ENCODE assay signal across 12 cellular contexts in the genomic region with DNA sequence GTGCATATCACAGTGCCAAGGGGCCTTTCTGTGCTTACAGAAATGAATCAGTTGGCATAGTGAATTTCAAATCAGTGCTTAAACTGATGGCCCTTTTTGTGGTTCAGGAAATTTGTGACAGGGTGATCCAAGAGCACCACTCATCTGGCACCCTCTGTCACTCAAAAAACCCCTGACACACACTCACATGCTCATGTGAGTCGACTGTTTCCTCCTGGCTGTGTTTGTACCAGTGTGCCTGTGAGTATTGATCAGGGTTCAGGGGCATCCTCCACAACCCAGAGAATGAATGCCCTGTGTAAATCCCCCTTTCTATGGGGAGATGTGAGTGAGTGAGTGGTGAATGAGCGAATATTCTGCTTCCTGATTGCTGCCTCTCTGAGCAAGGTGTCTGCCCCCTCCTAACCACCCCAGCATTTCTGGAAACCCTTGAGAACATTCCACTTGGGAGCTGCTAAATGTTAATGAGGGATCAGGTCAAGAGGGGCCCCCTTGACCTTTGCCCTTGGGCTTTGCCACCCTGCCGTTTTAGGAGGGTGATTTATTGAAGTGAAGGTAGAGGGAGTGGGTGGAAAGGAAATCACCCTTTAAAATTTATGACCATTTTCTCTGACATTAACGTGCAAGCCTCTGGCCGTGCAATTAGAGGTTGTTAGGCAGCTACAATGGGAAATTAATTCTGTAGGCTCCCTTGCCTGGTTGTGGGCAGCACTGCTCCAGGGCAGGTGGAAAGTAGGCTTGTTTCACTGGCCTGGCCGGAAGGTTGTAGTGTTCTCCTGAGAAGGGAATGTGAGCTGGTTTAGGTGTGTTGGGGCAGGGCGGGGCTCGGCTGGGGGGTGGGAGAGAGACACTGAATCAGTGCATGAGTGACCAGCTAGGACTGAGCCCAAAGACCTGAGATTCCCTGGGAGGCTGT.
A peak's percentile ranks its signal among the peaks of the same experiment; 100 is the strongest.
DNase-seq lines count a peak whose midpoint lies in the region; ATAC-seq and TF ChIP-seq lines count a peak whose summit lies in the region.
"Had no signal": no experiment of that assay in that cellular context is flagged by ENCODE, and none has a peak within 500 bp of the region (broad histone marks: within the 10 kb centered on the region; RNA-seq: fewer than 3 reads in every experiment).

No MANE protein-coding gene starts in this region.

- TF ChIP-seq CTCF in heart left ventricle (IDR thresholded peaks at IDR 0.05) (no peak), upper lobe of left lung (IDR thresholded peaks at IDR 0.05) (no peak)

- H3K4me1 Mint-ChIP-seq in T-helper 2 cell treated with Interferon-gamma antibody and Interleukin-4, amounts not matched to agents 5 μg/mL and 100 μg/mL, for 36 hours (ENCODE audit: low read depth): peaks cover 36% of the 10 kb centered on the region

- intact Hi-C loops in heart left ventricle (cut with DNase I): loop anchor here in 9 of 10 donors (5.0 to 10.0 kb wide), 7 partner anchors 76 to 416 kb away; a partner anchor contains a TSS
- intact Hi-C loops in Right ventricle myocardium superior (cut with DNase I): loop anchor here (5.0 to 10.0 kb wide), 2 partner anchors 78 to 124 kb away; no protein-coding TSS in a partner anchor

- no peak overlapping the region for H3K27ac Mint-ChIP-seq in T-helper 2 cell treated with Interferon-gamma antibody and Interleukin-4, amounts not matched to agents 5 μg/mL and 100 μg/mL, for 36 hours
- H3K27ac Mint-ChIP-seq: CD8-positive, alpha-beta T cell had no signal

- no peak overlapping the region for H3K4me3 Mint-ChIP-seq in T-helper 2 cell treated with Interferon-gamma antibody and Interleukin-4, amounts not matched to agents 5 μg/mL and 100 μg/mL, for 36 hours
- H3K4me3 Mint-ChIP-seq: CD8-positive, alpha-beta T cell had no signal

- H3K4me3 ChIP-seq in heart left ventricle: no peak overlapping the region
- no peak overlapping the region for H3K4me3 ChIP-seq in upper lobe of left lung
- H3K4me3 ChIP-seq: psoas muscle had no signal

- H3K9me3 ChIP-seq in heart left ventricle (no peaks in the 10 kb centered on the region), upper lobe of left lung (no peaks in the 10 kb centered on the region)
- H3K9me3 ChIP-seq: psoas muscle had no signal

- ATAC-seq in heart left ventricle (no peak), Right ventricle myocardium superior (ENCODE audit: poor library complexity) (no peak), upper lobe of left lung (ENCODE audit: low FRiP score in 2 of 2) (peak in 1 of 2 donors; percentile 68), GM21360 (IDR thresholded peaks at IDR 0.05; ENCODE audit: unreplicated experiment) (no peak)
- ATAC-seq: psoas muscle had no signal

- no peaks in the 10 kb centered on the region for H3K27me3 Mint-ChIP-seq in T-helper 2 cell treated with Interferon-gamma antibody and Interleukin-4, amounts not matched to agents 5 μg/mL and 100 μg/mL, for 36 hours (ENCODE audit: low read depth)

- no peak for DNase-seq in heart left ventricle
- DNase-seq in Right ventricle myocardium superior: no peak
- DNase-seq in T-helper 2 cell treated with Interferon-gamma antibody and Interleukin-4, amounts not matched to agents 5 μg/mL and 100 μg/mL, for 36 hours (ENCODE audit: low spot score): peak; percentile 7
- DNase-seq in left kidney (ENCODE audit: low read depth, low spot score): peak; percentile 82
- DNase-seq in upper lobe of left lung: peak in 1 of 2 donors; percentile 61
- DNase-seq in cerebellar cortex (ENCODE audit: low spot score): no peak
- DNase-seq in cerebellar nuclear complex (lab: John Stamatoyannopoulos, UW): no peak
- DNase-seq: activated T-cell treated with anti-CD3 and anti-CD28 coated beads for 4 hours; CD8-positive, alpha-beta T cell; NCI-H1694; psoas muscle had no signal

- peaks cover 2% of the 10 kb centered on the region for H3K36me3 Mint-ChIP-seq in T-helper 2 cell treated with Interferon-gamma antibody and Interleukin-4, amounts not matched to agents 5 μg/mL and 100 μg/mL, for 36 hours (ENCODE audit: low read depth)
- H3K36me3 Mint-ChIP-seq: CD8-positive, alpha-beta T cell had no signal

- H3K27ac ChIP-seq in heart left ventricle (peak overlapping the region in 10 of 12 donors; percentile 15 to 76 (median 46)), upper lobe of left lung (peak overlapping the region; percentile 78 to 81 (median 80))
- H3K27ac ChIP-seq: psoas muscle had no signal

- TF ChIP-seq EP300 in upper lobe of left lung (IDR thresholded peaks at IDR 0.05): no peak

- peaks cover 5 to 93% (median 78%) of the 10 kb centered on the region in 12 donors for H3K4me1 ChIP-seq in heart left ventricle
- peaks cover 56 to 70% (median 69%) of the 10 kb centered on the region in 4 donors for H3K4me1 ChIP-seq in upper lobe of left lung

- 59 to 71% (median 65%) methylated on average over 8 of the region's 8 CpGs for WGBS in heart left ventricle, 4 donors
- WGBS in upper lobe of left lung, 2 donors: 32 to 57% methylated on average over 6 to 8 of the region's 8 CpGs

- TF ChIP-seq POLR2A in heart left ventricle (IDR thresholded peaks at IDR 0.05): no peak
- no peak for TF ChIP-seq POLR2A in upper lobe of left lung (IDR thresholded peaks at IDR 0.05)

- H3K36me3 ChIP-seq in heart left ventricle (no peaks in the 10 kb centered on the region), upper lobe of left lung (no peaks in the 10 kb centered on the region)

- H3K27me3 ChIP-seq in heart left ventricle (no peaks in the 10 kb centered on the region), upper lobe of left lung (no peaks in the 10 kb centered on the region)

- H3K9me3 Mint-ChIP-seq in T-helper 2 cell treated with Interferon-gamma antibody and Interleukin-4, amounts not matched to agents 5 μg/mL and 100 μg/mL, for 36 hours: no peaks in the 10 kb centered on the region
- H3K9me3 Mint-ChIP-seq: CD8-positive, alpha-beta T cell had no signal

Comparison
In these comparisons a context has a peak if more than half of its experiments do, and no peak if none do; other contexts are left out.
1. DNase-seq: peak in T-helper 2 cell treated with Interferon-gamma antibody and Interleukin-4, amounts not matched to agents 5 μg/mL and 100 μg/mL, for 36 hours (single experiment) and left kidney (single experiment); none in heart left ventricle (0 of 5), Right ventricle myocardium superior (single experiment), cerebellar cortex (single experiment) and cerebellar nuclear complex (0 of 2).